ENCODE assay signal across 20 cellular contexts in genomic region chr12:118183711-118184110, GRCh38. TPM values are rescaled to one million over a fixed set of nuclear protein-coding genes. Genes with fewer than 3 reads are reported as not detected.
A peak's percentile ranks its signal among the peaks of the same experiment; 100 is the strongest.
DNase-seq lines count a peak whose midpoint lies in the region; ATAC-seq, FAIRE-seq and TF ChIP-seq lines count a peak whose summit lies in the region.
"Had no signal": no experiment of that assay in that cellular context is flagged by ENCODE, and none has a peak within 500 bp of the region (broad histone marks: within the 10 kb centered on the region; RNA-seq: fewer than 3 reads in every experiment).

No MANE protein-coding gene starts in this region.

- H3K27ac ChIP-seq in osteoblast (ENCODE audit: low read depth, low read length) (peak overlapping the region; percentile 47), SJCRH30 (no peak overlapping the region)
- H3K27ac ChIP-seq: ascending aorta, suprapubic skin had no signal

- H3K4me2 ChIP-seq in osteoblast (ENCODE audit: insufficient read depth, low read length), result no peak overlapping the region

- H3K36me3 ChIP-seq in bronchial epithelial cell (ENCODE audit: control insufficient read depth, insufficient read depth, low read length), result peaks cover 3% of the 10 kb centered on the region
- H3K36me3 ChIP-seq in osteoblast (ENCODE audit: insufficient read depth, low read length), result peaks cover 16% of the 10 kb centered on the region
- no peaks in the 10 kb centered on the region for H3K36me3 ChIP-seq in SJCRH30

- no peaks in the 10 kb centered on the region for H3K9me3 ChIP-seq in osteoblast (ENCODE audit: low read depth, low read length)
- no peaks in the 10 kb centered on the region for H3K9me3 ChIP-seq in SJCRH30 (replicated peaks)
- H3K9me3 ChIP-seq: ascending aorta, heart left ventricle, suprapubic skin had no signal

- DNase-seq in CD1c-positive myeloid dendritic cell (ENCODE audit: extremely low spot score), result peak; percentile 67
- DNase-seq in HT1080 (ENCODE audit: low read depth), result peak; percentile 64
- DNase-seq in bronchial epithelial cell (ENCODE audit: low read depth), result peak; percentile 46
- DNase-seq in osteoblast (ENCODE audit: insufficient read length, low spot score, missing footprints), result no peak
- DNase-seq in SJCRH30, result no peak
- no peak for DNase-seq in NCI-H510A treated with DMSO at 0.1 percent for 48 hours (lab: John Stamatoyannopoulos, UW)
- DNase-seq: activated naive CD4-positive, alpha-beta T cell treated with anti-CD3 and anti-CD28 coated beads for 36 hours; activated T-cell treated with anti-CD3 and anti-CD28 coated beads for 4 hours; DMS 273 treated with DMSO at 0.1 percent for 48 hours; heart left ventricle; IMR-90; islet precursor cell; midbrain; NCI-H1048; retina; T1000 had no signal

- TF ChIP-seq CTCF in bronchial epithelial cell (IDR thresholded peaks at IDR 0.05; ENCODE audit: insufficient read depth, low read length, severe bottlenecking) (no peak), osteoblast (IDR thresholded peaks at IDR 0.05; ENCODE audit: extremely low read depth, low read depth, low read length) (no peak)

- no peaks in the 10 kb centered on the region for H4K20me1 ChIP-seq in osteoblast (ENCODE audit: insufficient read depth, low read length)

- H3K27me3 ChIP-seq in bronchial epithelial cell (ENCODE audit: control insufficient read depth, insufficient read depth, low read length) (no peaks in the 10 kb centered on the region), osteoblast (ENCODE audit: insufficient read depth, low read length) (no peaks in the 10 kb centered on the region), SJCRH30 (no peaks in the 10 kb centered on the region)
- H3K27me3 ChIP-seq: ascending aorta, heart left ventricle, suprapubic skin had no signal

- peaks cover 29% of the 10 kb centered on the region for H3K4me1 ChIP-seq in osteoblast (ENCODE audit: insufficient read depth, low read length)
- peaks cover 9% of the 10 kb centered on the region for H3K4me1 ChIP-seq in SJCRH30

- no peak overlapping the region for H2AFZ ChIP-seq in osteoblast (ENCODE audit: low read length)

- H3K79me2 ChIP-seq in osteoblast (ENCODE audit: insufficient read depth, low read length), result peaks cover 36% of the 10 kb centered on the region

- no peak for ATAC-seq in GM21360 (IDR thresholded peaks at IDR 0.05; ENCODE audit: unreplicated experiment)
- ATAC-seq: heart left ventricle, Right ventricle myocardium inferior had no signal

- H3K4me3 ChIP-seq in bronchial epithelial cell (ENCODE audit: low read depth, low read length) (no peak overlapping the region), osteoblast (ENCODE audit: insufficient read depth, low read length) (no peak overlapping the region), SJCRH30 (no peak overlapping the region)
- H3K4me3 ChIP-seq: ascending aorta, heart left ventricle, suprapubic skin had no signal

- no peak for FAIRE-seq in bronchial epithelial cell (lab: Jason Lieb, UNC)

RNA-seq across cellular contexts. Expression of gene PEBP1, which starts 47.8 kb away (rescaled TPM):
- 154 and 185 TPM in 2 replicates for total RNA-seq in HT1080 (2014; rRNA removed; shearing (Covaris generic))
- 112 and 133 TPM in 2 replicates for polyA plus RNA-seq in HT1080 (2015; cell fraction: cytosol; rRNA removed)
- polyA plus RNA-seq in HT1080 (2015; cell fraction: nucleus; rRNA removed), result 70.7 and 76.7 TPM in 2 replicates
- total RNA-seq in bronchial epithelial cell, result 168 and 180 TPM in 2 replicates
- total RNA-seq in osteoblast, result 180 and 185 TPM in 2 replicates
- total RNA-seq in SJCRH30 (2014; rRNA removed; shearing (Covaris generic)), result 172 and 184 TPM in 2 replicates

Comparison
In these comparisons a context has a peak if more than half of its experiments do, and no peak if none do; other contexts are left out.
1. DNase-seq: peak in CD1c-positive myeloid dendritic cell (single experiment), HT1080 (single experiment) and bronchial epithelial cell (single experiment); none in osteoblast (single experiment), SJCRH30 (0 of 2) and NCI-H510A treated with DMSO at 0.1 percent for 48 hours (single experiment).